4 cellular contexts compared by ENCODE assay signal in genomic region chr5:147276497-147276896, GRCh38. TPM values are rescaled to one million over a fixed set of nuclear protein-coding genes. Genes with fewer than 3 reads are reported as not detected.
"Had no signal": no experiment of that assay in that cellular context is flagged by ENCODE, and none has a peak within 500 bp of the region (broad histone marks: within the 10 kb centered on the region; RNA-seq: fewer than 3 reads in every experiment).

No MANE protein-coding gene starts in this region.

- ATAC-seq: GM12878 had no signal

- H3K4me3 ChIP-seq: GM12878 had no signal

- DNase-seq: GDM1, GF-D8 had no signal

RNA-seq across cellular contexts. Expression of gene STK32A, which starts 41.7 kb away (rescaled TPM):
- total RNA-seq: G401 had no signal
